In genomic region chr17:21434976-21435375, GRCh38 we compare ENCODE assay signal across 1 cellular context. TPM values are rescaled to one million over a fixed set of nuclear protein-coding genes. Genes with fewer than 3 reads are reported as not detected.
"Had no signal": no experiment of that assay in that cellular context is flagged by ENCODE, and none has a peak within 500 bp of the region (broad histone marks: within the 10 kb centered on the region; RNA-seq: fewer than 3 reads in every experiment).

No MANE protein-coding gene starts in this region.

RNA-seq across cellular contexts. Expression of gene KCNJ12, which starts 58.8 kb away (rescaled TPM):
- total RNA-seq: esophagus mucosa had no signal
